In the genomic region with DNA sequence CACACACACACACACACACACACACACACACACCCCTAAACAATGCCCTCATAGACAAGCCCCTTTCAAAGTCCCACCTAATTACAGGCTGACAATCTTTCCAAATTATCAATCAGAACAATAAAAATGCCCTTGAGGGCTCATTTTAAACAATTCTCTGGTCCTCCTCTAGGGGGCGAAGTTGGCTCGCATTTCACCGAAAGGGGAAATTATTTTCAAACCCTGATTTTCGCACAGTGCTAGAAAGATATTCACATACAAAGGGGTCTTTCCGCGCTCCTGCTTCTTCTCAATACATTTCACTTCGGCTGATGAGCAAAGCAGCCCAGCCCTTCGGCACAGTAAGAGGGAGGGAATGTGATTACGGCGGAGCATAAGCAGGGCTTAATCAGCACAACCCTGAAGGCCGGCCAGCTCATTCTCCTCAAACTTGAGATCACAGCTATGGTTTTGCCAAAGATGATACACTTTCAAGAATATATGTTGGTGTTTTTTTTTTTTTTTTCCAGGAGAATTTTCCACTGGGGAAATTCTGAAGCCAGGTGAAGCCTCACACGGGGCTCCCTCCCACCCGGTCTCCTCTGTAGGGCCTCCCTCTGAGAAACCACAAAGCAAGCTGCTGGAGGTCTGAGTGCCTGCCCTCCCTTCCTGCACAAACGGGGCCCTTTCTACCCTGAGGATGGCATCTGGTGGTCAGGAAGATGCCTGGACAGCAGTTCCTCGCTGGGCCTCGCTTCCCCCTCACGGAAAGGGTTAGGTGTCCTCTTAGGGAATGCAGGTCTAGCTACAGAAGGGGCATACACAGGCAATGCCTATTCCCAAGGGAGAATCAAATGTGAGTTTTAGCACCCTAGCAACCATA, we compare ENCODE assay signal across 8 cellular contexts.
DNase-seq lines count a peak whose midpoint lies in the region; ATAC-seq and TF ChIP-seq lines count a peak whose summit lies in the region.

No MANE protein-coding gene starts in this region.

- no peak for TF ChIP-seq POLR2A in upper lobe of left lung (IDR thresholded peaks at IDR 0.05)

- peak; percentile 42 for DNase-seq in DND-41
- DNase-seq in H9 = no peak
- peak; percentile 32 for DNase-seq in NCI-H345 (lab: John Stamatoyannopoulos, UW)
- DNase-seq in activated CD8-positive, alpha-beta memory T cell treated with anti-CD3 and anti-CD28 coated beads for 24 hours = peak; percentile 70
- peak; percentile 93 for DNase-seq in fibroblast of mammary gland (ENCODE audit: low read depth)
- peak; percentile 68 for DNase-seq in natural killer cell treated with Interleukin-12 subunit alpha and Interleukin-12 subunit beta and Interleukin-15 and Interleukin-18, amount 100 ng/mL, for 72 hours (ENCODE audit: low spot score)
- DNase-seq in upper lobe of left lung = no peak
- DNase-seq in effector CD4-positive, alpha-beta T cell = no peak

- H3K23ac ChIP-seq in H9 (ENCODE audit: insufficient read length, low read depth, low read length) = no peak overlapping the region

- H3K27me3 ChIP-seq in DND-41 (ENCODE audit: insufficient read depth, low read length, poor library complexity) (peaks cover 40% of the 10 kb centered on the region), H9 (ENCODE audit: insufficient read depth, low read length) (no peaks in the 10 kb centered on the region), upper lobe of left lung (no peaks in the 10 kb centered on the region)

- H3K14ac ChIP-seq in H9 (ENCODE audit: insufficient read depth, low read length) = no peak overlapping the region

- H3K4me2 ChIP-seq in DND-41 (ENCODE audit: insufficient read depth, low read length) (no peak overlapping the region), H9 (ENCODE audit: insufficient read depth, insufficient read length, low read length) (peak overlapping the region; percentile 66)

- no peak overlapping the region for H2AK5ac ChIP-seq in H9 (ENCODE audit: insufficient read length, low read length)

- H3K4me1 ChIP-seq in DND-41 (ENCODE audit: insufficient read depth, low read length) (no peaks in the 10 kb centered on the region), H9 (ENCODE audit: insufficient read depth, low read length) (peaks cover 2% of the 10 kb centered on the region; the same call in 1 of the 2 replicates), upper lobe of left lung (peaks cover 0 to 9% (median 5%) of the 10 kb centered on the region in 4 donors)

- no peak overlapping the region for H3T11ph ChIP-seq in H9 (ENCODE audit: low read length)

- H3K27me3 Mint-ChIP-seq in H9 (ENCODE audit: low read depth) = no peaks in the 10 kb centered on the region; the same call in 1 of the 2 replicates
- H3K27me3 Mint-ChIP-seq in natural killer cell treated with Interleukin-12 subunit alpha and Interleukin-12 subunit beta and Interleukin-15 and Interleukin-18, amount 100 ng/mL, for 72 hours = peaks cover 33 to 53% of the 10 kb centered on the region in 2 donors

- H3K79me2 ChIP-seq in DND-41 (ENCODE audit: insufficient read depth, low read length) (no peaks in the 10 kb centered on the region), H9 (ENCODE audit: insufficient read depth, low read length) (no peaks in the 10 kb centered on the region)

- H3K23me2 ChIP-seq in H9 (ENCODE audit: insufficient read length, low read depth, low read length, poor library complexity, severe bottlenecking) = no peaks in the 10 kb centered on the region

- H3K9me3 ChIP-seq in DND-41 (ENCODE audit: insufficient read depth, low read length, severe bottlenecking) (no peaks in the 10 kb centered on the region), H9 (ENCODE audit: control insufficient read depth, low read depth, low read length) (no peaks in the 10 kb centered on the region), upper lobe of left lung (no peaks in the 10 kb centered on the region)

- H3K9me3 Mint-ChIP-seq in H9 = no peaks in the 10 kb centered on the region
- no peaks in the 10 kb centered on the region for H3K9me3 Mint-ChIP-seq in natural killer cell treated with Interleukin-12 subunit alpha and Interleukin-12 subunit beta and Interleukin-15 and Interleukin-18, amount 100 ng/mL, for 72 hours

- no peak overlapping the region for H3K4me3 ChIP-seq in DND-41 (ENCODE audit: low read depth in 1 of 2, low read length in 2 of 2)
- H3K4me3 ChIP-seq in fibroblast of mammary gland (ENCODE audit: control insufficient read depth, low read depth, low read length) = peak overlapping the region; percentile 31
- peak overlapping the region in 1 of 4 donors; percentile 2 for H3K4me3 ChIP-seq in upper lobe of left lung

- H3K56ac ChIP-seq in H9 (ENCODE audit: insufficient read length, low read depth, low read length) = no peak overlapping the region

- H4K91ac ChIP-seq in H9 (ENCODE audit: insufficient read length, low read depth, low read length) = no peak overlapping the region

- no peak overlapping the region for H4K8ac ChIP-seq in H9 (replicated peaks; ENCODE audit: insufficient read length, low read depth, low read length)

- no peaks in the 10 kb centered on the region for H3K36me3 ChIP-seq in DND-41 (ENCODE audit: insufficient read depth, low read length)
- no peaks in the 10 kb centered on the region for H3K36me3 ChIP-seq in upper lobe of left lung

- peak overlapping the region; percentile 42 to 56; a peak in 4 of 5 replicates for H3K4me3 Mint-ChIP-seq in H9
- peak overlapping the region; percentile 28 for H3K4me3 Mint-ChIP-seq in natural killer cell treated with Interleukin-12 subunit alpha and Interleukin-12 subunit beta and Interleukin-15 and Interleukin-18, amount 100 ng/mL, for 72 hours

- no peak overlapping the region for H3K18ac ChIP-seq in H9 (ENCODE audit: insufficient read length, low read depth, low read length)

- no peak overlapping the region for H2BK120ac ChIP-seq in H9 (ENCODE audit: low read depth, low read length, poor library complexity, severe bottlenecking)

- H2AFZ ChIP-seq in DND-41 (ENCODE audit: low read depth, low read length) = no peak overlapping the region
- H2AFZ ChIP-seq in H9 (ENCODE audit: low read length) = peak overlapping the region; percentile 93

- no peak overlapping the region for H2BK5ac ChIP-seq in H9 (ENCODE audit: insufficient read length, low read length)

- TF ChIP-seq CTCF in DND-41 (IDR thresholded peaks at IDR 0.05; ENCODE audit: borderline replicate concordance, extremely low read depth, low read length, poor library complexity, severe bottlenecking) (peak; percentile 80), H9 (conservative IDR thresholded peaks at IDR 0.05) (peak; percentile 82), fibroblast of mammary gland (conservative IDR thresholded peaks at IDR 0.05; ENCODE audit: control insufficient read depth, insufficient read depth, low read depth, low read length) (peak; percentile 67), upper lobe of left lung (IDR thresholded peaks at IDR 0.05) (peak; percentile 66 to 75 (median 69))

- H3K9ac ChIP-seq in DND-41 (ENCODE audit: low read depth, low read length) = no peak overlapping the region
- no peak overlapping the region for H3K9ac ChIP-seq in H9 (ENCODE audit: extremely low read depth, insufficient read length, low read length)

- no peaks in the 10 kb centered on the region for H3K79me1 ChIP-seq in H9 (ENCODE audit: insufficient read depth, low read depth, low read length, poor library complexity, severe bottlenecking)

- no peak overlapping the region for H2BK15ac ChIP-seq in H9 (ENCODE audit: low read depth, low read length)

- ATAC-seq in DND-41 (ENCODE audit: insufficient read depth, low read depth) (peak; percentile 45; the same call in 2 of the 3 replicates), upper lobe of left lung (ENCODE audit: low FRiP score in 2 of 2) (peak; percentile 49 to 86)
- peak; percentile 27 to 66 for ATAC-seq in natural killer cell treated with Interleukin-12 subunit alpha and Interleukin-12 subunit beta and Interleukin-15 and Interleukin-18, amount 100 ng/mL, for 72 hours

- H3K27ac ChIP-seq in DND-41 (ENCODE audit: low read length) = no peak overlapping the region
- no peak overlapping the region for H3K27ac ChIP-seq in H9 (ENCODE audit: insufficient read length, low read depth, low read length)
- H3K27ac ChIP-seq in upper lobe of left lung = no peak overlapping the region

- peaks cover 7 to 15% of the 10 kb centered on the region in 2 experiments for H3K4me1 Mint-ChIP-seq in H9
- H3K4me1 Mint-ChIP-seq in natural killer cell treated with Interleukin-12 subunit alpha and Interleukin-12 subunit beta and Interleukin-15 and Interleukin-18, amount 100 ng/mL, for 72 hours (ENCODE audit: low read depth in 2 of 2) = peaks cover 5 to 15% of the 10 kb centered on the region in 2 donors

- no peaks in the 10 kb centered on the region for H3K36me3 Mint-ChIP-seq in H9 (ENCODE audit: insufficient read depth in 1 of 3, low read depth in 3 of 3)
- H3K36me3 Mint-ChIP-seq in natural killer cell treated with Interleukin-12 subunit alpha and Interleukin-12 subunit beta and Interleukin-15 and Interleukin-18, amount 100 ng/mL, for 72 hours = no peaks in the 10 kb centered on the region

- no peak for TF ChIP-seq EP300 in upper lobe of left lung (IDR thresholded peaks at IDR 0.05)

- no peak overlapping the region; a peak in 2 of 7 replicates for H3K27ac Mint-ChIP-seq in H9
- H3K27ac Mint-ChIP-seq in natural killer cell treated with Interleukin-12 subunit alpha and Interleukin-12 subunit beta and Interleukin-15 and Interleukin-18, amount 100 ng/mL, for 72 hours = no peak overlapping the region

- no peaks in the 10 kb centered on the region for H4K20me1 ChIP-seq in DND-41 (ENCODE audit: insufficient read depth, low read length)
- no peaks in the 10 kb centered on the region for H4K20me1 ChIP-seq in H9 (ENCODE audit: control insufficient read depth, insufficient read depth, insufficient read length)

- no peak overlapping the region for H2BK12ac ChIP-seq in H9 (ENCODE audit: insufficient read length, low read depth, low read length)

- H3K4ac ChIP-seq in H9 (ENCODE audit: low read depth, low read length) = no peak overlapping the region

- H4K5ac ChIP-seq in H9 (ENCODE audit: insufficient read length, low read depth, low read length) = no peak overlapping the region

- no peak overlapping the region for H2BK20ac ChIP-seq in H9 (ENCODE audit: low read depth, low read length, poor library complexity, severe bottlenecking)

- WGBS in H9 (ENCODE audit: extremely low coverage, insufficient read length, low lambda C conversion rate) = no CpG with 5 or more reads among the region's 17 CpGs
- WGBS in upper lobe of left lung, 2 donors = 26 to 29% methylated on average over 17 of the region's 17 CpGs

Comparison
In these comparisons a context has a peak if more than half of its experiments do, and no peak if none do; other contexts are left out.
1. DNase-seq: peak in DND-41 (single experiment), NCI-H345 (single experiment), activated CD8-positive, alpha-beta memory T cell treated with anti-CD3 and anti-CD28 coated beads for 24 hours (single experiment), fibroblast of mammary gland (single experiment) and natural killer cell treated with Interleukin-12 subunit alpha and Interleukin-12 subunit beta and Interleukin-15 and Interleukin-18, amount 100 ng/mL, for 72 hours (single experiment); none in H9 (single experiment), upper lobe of left lung (0 of 2) and effector CD4-positive, alpha-beta T cell (single experiment).
2. Peak in every context shown above with its lines, with median percentiles within 50 percentile points of each other: ATAC-seq and CTCF ChIP-seq.